ENCODE assay signal across 8 cellular contexts in the genomic region with DNA sequence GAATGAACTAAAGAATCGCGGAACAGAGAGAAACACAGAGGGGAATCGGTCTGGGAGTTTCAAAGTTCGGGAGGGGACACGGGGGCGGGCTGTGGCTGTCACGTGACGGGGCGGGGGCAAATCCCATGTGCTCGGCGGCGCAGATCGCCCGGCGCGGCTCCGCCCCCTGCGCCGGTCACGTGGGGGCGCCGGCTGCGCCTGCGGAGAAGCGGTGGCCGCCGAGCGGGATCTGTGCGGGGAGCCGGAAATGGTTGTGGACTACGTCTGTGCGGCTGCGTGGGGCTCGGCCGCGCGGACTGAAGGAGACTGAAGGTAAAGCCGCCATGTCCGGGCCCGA. TPM values are rescaled to one million over a fixed set of nuclear protein-coding genes. Genes with fewer than 3 reads are reported as not detected.
A peak's percentile ranks its signal among the peaks of the same experiment; 100 is the strongest.
DNase-seq lines count a peak whose midpoint lies in the region; TF ChIP-seq lines count a peak whose summit lies in the region.

A gene with protein sequence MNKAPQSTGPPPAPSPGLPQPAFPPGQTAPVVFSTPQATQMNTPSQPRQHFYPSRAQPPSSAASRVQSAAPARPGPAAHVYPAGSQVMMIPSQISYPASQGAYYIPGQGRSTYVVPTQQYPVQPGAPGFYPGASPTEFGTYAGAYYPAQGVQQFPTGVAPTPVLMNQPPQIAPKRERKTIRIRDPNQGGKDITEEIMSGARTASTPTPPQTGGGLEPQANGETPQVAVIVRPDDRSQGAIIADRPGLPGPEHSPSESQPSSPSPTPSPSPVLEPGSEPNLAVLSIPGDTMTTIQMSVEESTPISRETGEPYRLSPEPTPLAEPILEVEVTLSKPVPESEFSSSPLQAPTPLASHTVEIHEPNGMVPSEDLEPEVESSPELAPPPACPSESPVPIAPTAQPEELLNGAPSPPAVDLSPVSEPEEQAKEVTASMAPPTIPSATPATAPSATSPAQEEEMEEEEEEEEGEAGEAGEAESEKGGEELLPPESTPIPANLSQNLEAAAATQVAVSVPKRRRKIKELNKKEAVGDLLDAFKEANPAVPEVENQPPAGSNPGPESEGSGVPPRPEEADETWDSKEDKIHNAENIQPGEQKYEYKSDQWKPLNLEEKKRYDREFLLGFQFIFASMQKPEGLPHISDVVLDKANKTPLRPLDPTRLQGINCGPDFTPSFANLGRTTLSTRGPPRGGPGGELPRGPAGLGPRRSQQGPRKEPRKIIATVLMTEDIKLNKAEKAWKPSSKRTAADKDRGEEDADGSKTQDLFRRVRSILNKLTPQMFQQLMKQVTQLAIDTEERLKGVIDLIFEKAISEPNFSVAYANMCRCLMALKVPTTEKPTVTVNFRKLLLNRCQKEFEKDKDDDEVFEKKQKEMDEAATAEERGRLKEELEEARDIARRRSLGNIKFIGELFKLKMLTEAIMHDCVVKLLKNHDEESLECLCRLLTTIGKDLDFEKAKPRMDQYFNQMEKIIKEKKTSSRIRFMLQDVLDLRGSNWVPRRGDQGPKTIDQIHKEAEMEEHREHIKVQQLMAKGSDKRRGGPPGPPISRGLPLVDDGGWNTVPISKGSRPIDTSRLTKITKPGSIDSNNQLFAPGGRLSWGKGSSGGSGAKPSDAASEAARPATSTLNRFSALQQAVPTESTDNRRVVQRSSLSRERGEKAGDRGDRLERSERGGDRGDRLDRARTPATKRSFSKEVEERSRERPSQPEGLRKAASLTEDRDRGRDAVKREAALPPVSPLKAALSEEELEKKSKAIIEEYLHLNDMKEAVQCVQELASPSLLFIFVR (N-terminal part only) (plus strand): TSS at position 244 of the 337 bp plus-strand sequence. CDS start 1,191 bp downstream, outside the sequence.

- CTCF ChIA-PET in activated naive CD4-positive, alpha-beta T cell treated with anti-CD3 and anti-CD28 coated beads, Interleukin-2, amount 10 ng/mL, durations not matched to agents 7 days and 5 days (lab: Charles Lee) = no interaction called here

- peak within 1 kb of the TSS; percentile 87 for H3K27ac ChIP-seq in SK-N-MC
- peak within 1 kb of the TSS; percentile 99 for H3K27ac ChIP-seq in suprapubic skin

- peak within 1 kb of the TSS; percentile 89 for H3K4me3 Mint-ChIP-seq in HFFc6
- H3K4me3 Mint-ChIP-seq in activated naive CD4-positive, alpha-beta T cell treated with anti-CD3 and anti-CD28 coated beads, Interleukin-2, amount 10 ng/mL, durations not matched to agents 7 days and 5 days = peak within 1 kb of the TSS; percentile 86

- H3K4me3 ChIP-seq in NB4 (ENCODE audit: low read depth, low read length) (peak within 1 kb of the TSS; percentile 98), SK-N-MC (peak within 1 kb of the TSS; percentile 86), suprapubic skin (peak within 1 kb of the TSS; percentile 78)

- H3K4me1 ChIP-seq in suprapubic skin = peaks cover 46% of the 10 kb centered on the region

- TF ChIP-seq EP300 in suprapubic skin (IDR thresholded peaks at IDR 0.05) = no peak

- peaks cover 3% of the 10 kb centered on the region for H3K27me3 Mint-ChIP-seq in HFFc6 (ENCODE audit: insufficient read depth)
- H3K27me3 Mint-ChIP-seq in activated naive CD4-positive, alpha-beta T cell treated with anti-CD3 and anti-CD28 coated beads, Interleukin-2, amount 10 ng/mL, durations not matched to agents 7 days and 5 days = no peaks in the 10 kb centered on the region

- peak; percentile 85 for DNase-seq in GM04504 (ENCODE audit: low read depth)
- DNase-seq in HFFc6 = peak; percentile 93
- peak; percentile 94 for DNase-seq in NB4 (ENCODE audit: low read depth)
- peak; percentile 48 for DNase-seq in SK-N-MC (ENCODE audit: low read depth, low spot score)
- DNase-seq in activated naive CD4-positive, alpha-beta T cell treated with anti-CD3 and anti-CD28 coated beads, Interleukin-2, amount 10 ng/mL, durations not matched to agents 7 days and 5 days = peak; percentile 94
- peak; percentile 96 for DNase-seq in germinal center (ENCODE audit: low spot score)
- DNase-seq in occipital lobe (lab: John Stamatoyannopoulos, UW) = peak; percentile 89
- peak; percentile 96 to 98 for DNase-seq in suprapubic skin (ENCODE audit: low spot score in 2 of 2)

- H3K9ac ChIP-seq in SK-N-MC (ENCODE audit: insufficient read length) = peak within 1 kb of the TSS; percentile 96

- 1% methylated on average over 25 of the region's 40 CpGs for WGBS in suprapubic skin

- no peaks in the 10 kb centered on the region for H3K27me3 ChIP-seq in suprapubic skin

- H3K9me3 ChIP-seq in SK-N-MC (ENCODE audit: low read depth, low read length) (no peaks in the 10 kb centered on the region), suprapubic skin (no peaks in the 10 kb centered on the region)

- peak within 1 kb of the TSS; percentile 87 for H3K27ac Mint-ChIP-seq in HFFc6
- peak within 1 kb of the TSS; percentile 94 for H3K27ac Mint-ChIP-seq in activated naive CD4-positive, alpha-beta T cell treated with anti-CD3 and anti-CD28 coated beads, Interleukin-2, amount 10 ng/mL, durations not matched to agents 7 days and 5 days

- TF ChIP-seq POLR2A in NB4 (IDR thresholded peaks at IDR 0.05; ENCODE audit: extremely low read depth, insufficient read length) = peak; percentile 82
- no peak for TF ChIP-seq POLR2A in suprapubic skin (IDR thresholded peaks at IDR 0.05)

- H3K4me1 Mint-ChIP-seq in HFFc6 (ENCODE audit: low read depth) = peaks cover 33% of the 10 kb centered on the region
- H3K4me1 Mint-ChIP-seq in activated naive CD4-positive, alpha-beta T cell treated with anti-CD3 and anti-CD28 coated beads, Interleukin-2, amount 10 ng/mL, durations not matched to agents 7 days and 5 days = peaks cover 36% of the 10 kb centered on the region

- H3K36me3 ChIP-seq in SK-N-MC (ENCODE audit: insufficient read depth, low read length) (peaks cover 44% of the 10 kb centered on the region), suprapubic skin (peaks cover 13% of the 10 kb centered on the region)

- TF ChIP-seq CTCF in HFFc6 (IDR thresholded peaks at IDR 0.05) = no peak
- TF ChIP-seq CTCF in NB4 (IDR thresholded peaks at IDR 0.05; ENCODE audit: low read depth, low read length) = no peak
- TF ChIP-seq CTCF in suprapubic skin (IDR thresholded peaks at IDR 0.05) = no peak

- H3K9me3 Mint-ChIP-seq in HFFc6 = no peaks in the 10 kb centered on the region
- H3K9me3 Mint-ChIP-seq in activated naive CD4-positive, alpha-beta T cell treated with anti-CD3 and anti-CD28 coated beads, Interleukin-2, amount 10 ng/mL, durations not matched to agents 7 days and 5 days = no peaks in the 10 kb centered on the region

- H3K36me3 Mint-ChIP-seq in HFFc6 (ENCODE audit: low read depth) = peaks cover 36% of the 10 kb centered on the region
- peaks cover 27% of the 10 kb centered on the region for H3K36me3 Mint-ChIP-seq in activated naive CD4-positive, alpha-beta T cell treated with anti-CD3 and anti-CD28 coated beads, Interleukin-2, amount 10 ng/mL, durations not matched to agents 7 days and 5 days

RNA-seq across cellular contexts. Expression of the gene that starts here (rescaled TPM):
- total RNA-seq in HFFc6 (2021; fragmentation: NEBNext Ultra II Directional; extraction: Animal tissue kit (Norgen Biotek cat#: 25700)) = 100 to 1,000 TPM; 522 to 605 (median 559) TPM
- total RNA-seq in occipital lobe (77.8 TPM), suprapubic skin (100 to 1,000 TPM; 382 to 463 (median 418) TPM)

Comparison
In these comparisons a context has a peak if more than half of its experiments do, and no peak if none do; other contexts are left out.
1. Peak in every context shown above with its lines: DNase-seq, H3K4me3 ChIP-seq and H3K27ac ChIP-seq.